ENCODE assay signal across 1 cellular context in the genomic region with DNA sequence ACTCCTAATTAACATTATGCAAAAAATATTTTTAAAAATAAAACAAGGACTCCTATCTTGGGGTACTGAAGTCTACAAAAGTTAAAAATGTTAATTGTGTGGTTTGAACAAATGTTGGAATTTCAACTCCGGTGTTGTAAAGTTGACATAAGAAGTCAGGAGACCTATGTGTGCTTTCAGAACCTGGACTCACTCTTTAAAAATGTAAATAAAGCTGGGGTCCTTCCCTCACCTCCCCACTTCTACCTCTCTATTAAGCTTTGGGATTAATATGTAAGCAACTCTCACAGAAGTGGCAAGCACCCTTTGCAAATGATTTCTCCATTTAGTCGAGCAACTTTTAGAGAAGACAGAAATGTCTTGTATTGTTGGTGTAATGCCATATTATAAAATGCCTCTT.
TF ChIP-seq lines count a peak whose summit lies in the region.

No MANE protein-coding gene starts in this region.

TF ChIP-seq in IMR-90, 13 proteins besides CTCF, POLR2A, EP300 and RAD21 (continued from another document):
- TF ChIP-seq, protein P1, sequence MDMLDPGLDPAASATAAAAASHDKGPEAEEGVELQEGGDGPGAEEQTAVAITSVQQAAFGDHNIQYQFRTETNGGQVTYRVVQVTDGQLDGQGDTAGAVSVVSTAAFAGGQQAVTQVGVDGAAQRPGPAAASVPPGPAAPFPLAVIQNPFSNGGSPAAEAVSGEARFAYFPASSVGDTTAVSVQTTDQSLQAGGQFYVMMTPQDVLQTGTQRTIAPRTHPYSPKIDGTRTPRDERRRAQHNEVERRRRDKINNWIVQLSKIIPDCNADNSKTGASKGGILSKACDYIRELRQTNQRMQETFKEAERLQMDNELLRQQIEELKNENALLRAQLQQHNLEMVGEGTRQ (IDR thresholded peaks at IDR 0.05; ENCODE audit: low read depth, low read length) = no peak
- TF ChIP-seq FOS (IDR thresholded peaks at IDR 0.05; ENCODE audit: low read depth, low read length) (no peak), CEBPB (IDR thresholded peaks at IDR 0.05; ENCODE audit: low read depth, low read length) (no peak), RCOR1 (IDR thresholded peaks at IDR 0.05; ENCODE audit: insufficient replicate concordance, low read length) (no peak), NFE2L2 (IDR thresholded peaks at IDR 0.05; ENCODE audit: low read depth, low read length) (no peak)
TF ChIP-seq in IMR-90: peak in this region for 0.
